27 cellular contexts compared by ENCODE assay signal in genomic region chr2:169707626-169708025, GRCh38. TPM values are rescaled to one million over a fixed set of nuclear protein-coding genes. Genes with fewer than 3 reads are reported as not detected.
"Had no signal": no experiment of that assay in that cellular context is flagged by ENCODE, and none has a peak within 500 bp of the region (broad histone marks: within the 10 kb centered on the region; RNA-seq: fewer than 3 reads in every experiment).

No MANE protein-coding gene starts in this region.

- H3K9me3 Mint-ChIP-seq: dendritic cell treated with granulocyte-macrophage colony-stimulating factor and Interleukin-4, amounts not matched to agents 40 ng/mL and 50 ng/mL, for 4 days; effector memory CD8-positive, alpha-beta T cell had no signal

- H3K4me3 ChIP-seq: colonic mucosa, esophagus squamous epithelium, gastroesophageal sphincter, heart right ventricle, left lung, lower lobe of right lung, mucosa of descending colon had no signal

- H3K27me3 ChIP-seq: colonic mucosa, esophagus squamous epithelium, foreskin keratinocyte, gastroesophageal sphincter, heart right ventricle, left lung had no signal

- DNase-seq: colonic mucosa; cortex of kidney; effector CD8-positive, alpha-beta T cell; effector memory CD8-positive, alpha-beta T cell; endodermal cell; erythroblast; esophagus squamous epithelium; foreskin keratinocyte; heart right ventricle; hippocampal formation; left cardiac atrium; left lung; left ventricle myocardium superior; lower lobe of right lung; mesenchymal stem cell; mucosa of descending colon had no signal

- H3K9me3 ChIP-seq: colonic mucosa, esophagus squamous epithelium, gastroesophageal sphincter, heart right ventricle, left lung, lower lobe of right lung, mucosa of descending colon had no signal

- H3K4me3 Mint-ChIP-seq: dendritic cell treated with granulocyte-macrophage colony-stimulating factor and Interleukin-4, amounts not matched to agents 40 ng/mL and 50 ng/mL, for 4 days; effector memory CD8-positive, alpha-beta T cell; endodermal cell; mesothelial cell of epicardium had no signal

- H3K27ac Mint-ChIP-seq: dendritic cell treated with granulocyte-macrophage colony-stimulating factor and Interleukin-4, amounts not matched to agents 40 ng/mL and 50 ng/mL, for 4 days; effector memory CD8-positive, alpha-beta T cell; endodermal cell; mesothelial cell of epicardium had no signal

- H3K27ac ChIP-seq: colonic mucosa, epithelial cell of prostate, esophagus squamous epithelium, foreskin keratinocyte, gastroesophageal sphincter, heart right ventricle, left lung, lower lobe of right lung had no signal

- H3K4me1 Mint-ChIP-seq: endodermal cell, mesothelial cell of epicardium had no signal

- H3K36me3 ChIP-seq: colonic mucosa, esophagus squamous epithelium, gastroesophageal sphincter, left lung, lower lobe of right lung had no signal

- H3K27me3 Mint-ChIP-seq: dendritic cell treated with granulocyte-macrophage colony-stimulating factor and Interleukin-4, amounts not matched to agents 40 ng/mL and 50 ng/mL, for 4 days; effector memory CD8-positive, alpha-beta T cell had no signal

- ATAC-seq: effector memory CD8-positive, alpha-beta T cell; esophagus mucosa; foreskin keratinocyte; gastroesophageal sphincter; heart right ventricle; left cardiac atrium; left lung; left ventricle myocardium superior; lower lobe of right lung; mucosa of descending colon had no signal

- H3K4me1 ChIP-seq: esophagus squamous epithelium, foreskin keratinocyte had no signal

RNA-seq across cellular contexts. Expression of gene CFAP210, which starts 13.4 kb away (rescaled TPM):
- total RNA-seq: chondrocyte, colonic mucosa, dermis microvascular lymphatic vessel endothelial cell, esophagus mucosa, esophagus squamous epithelium, foreskin keratinocyte, gastroesophageal sphincter, heart right ventricle, left ventricle myocardium superior, lower leg skin, lung microvascular endothelial cell, mesenteric fat pad, mucosa of descending colon, myocyte had no signal
- polyA plus RNA-seq: foreskin keratinocyte had no signal
